Comparison of ENCODE assay signal across 8 cellular contexts in genomic region chr9:113511856-113512761, GRCh38. TPM values are rescaled to one million over a fixed set of nuclear protein-coding genes. Genes with fewer than 3 reads are reported as not detected.
DNase-seq lines count a peak whose midpoint lies in the region; TF ChIP-seq lines count a peak whose summit lies in the region.

No MANE protein-coding gene starts in this region.

- peaks cover 69% of the 10 kb centered on the region for H3K36me3 ChIP-seq in right atrium auricular region

- CTCF ChIA-PET in activated CD4-positive, alpha-beta memory T cell treated with anti-CD3 and anti-CD28 coated beads for 36 hours (lab: Charles Lee), result interaction anchor here (0.9 to 1.8 kb wide), 10 partner anchors 11 to 146 kb away, joined by 3 to 9 read pairs (median 4); partner anchors contain the start of gene ALAD

- H3K4me3 ChIP-seq in right atrium auricular region (no peak overlapping the region), fibroblast of villous mesenchyme (ENCODE audit: low read depth, low read length) (no peak overlapping the region)

- TF ChIP-seq CTCF in right atrium auricular region (IDR thresholded peaks at IDR 0.05) (no peak), fibroblast of villous mesenchyme (IDR thresholded peaks at IDR 0.05; ENCODE audit: insufficient read depth, low read depth, low read length) (no peak)

- peaks cover 52% of the 10 kb centered on the region for H3K4me1 Mint-ChIP-seq in activated CD4-positive, alpha-beta memory T cell treated with anti-CD3 and anti-CD28 coated beads for 36 hours (ENCODE audit: low read depth)

- peak overlapping the region; percentile 61 to 77 for H3K27ac ChIP-seq in right atrium auricular region

- peak overlapping the region; percentile 91 for H3K27ac Mint-ChIP-seq in activated CD4-positive, alpha-beta memory T cell treated with anti-CD3 and anti-CD28 coated beads for 36 hours

- H3K9me3 Mint-ChIP-seq in activated CD4-positive, alpha-beta memory T cell treated with anti-CD3 and anti-CD28 coated beads for 36 hours, result no peaks in the 10 kb centered on the region

- intact Hi-C loops in cardiac septum (cut with DNase I), result no loop called here
- intact Hi-C loops in activated CD4-positive, alpha-beta memory T cell treated with anti-CD3 and anti-CD28 coated beads for 36 hours (cut with micrococcal nuclease), result loop anchor here (1.0 to 10.0 kb wide), 5 partner anchors 8 to 237 kb away; partner anchors contain the start of genes BSPRY, CDC26, PRPF4 and WDR31

- peak overlapping the region; percentile 52 for H3K4me3 Mint-ChIP-seq in activated CD4-positive, alpha-beta memory T cell treated with anti-CD3 and anti-CD28 coated beads for 36 hours

- H3K27me3 ChIP-seq in right atrium auricular region, result no peaks in the 10 kb centered on the region

- DNase-seq in right atrium auricular region (ENCODE audit: low spot score) (no peak), cardiac septum (ENCODE audit: low spot score) (no peak), HT1080 (ENCODE audit: low read depth) (peak; percentile 84), fibroblast of villous mesenchyme (ENCODE audit: low read depth) (peak; percentile 51), NCI-H2227 (lab: John Stamatoyannopoulos, UW; ENCODE audit: unreplicated experiment) (no peak), NCI-H146 treated with DMSO at 0.1 percent for 48 hours (lab: John Stamatoyannopoulos, UW; ENCODE audit: unreplicated experiment) (no peak)
- peak; percentile 89 for DNase-seq in activated CD4-positive, alpha-beta memory T cell treated with anti-CD3 and anti-CD28 coated beads for 36 hours
- peak; percentile 56 for DNase-seq in stimulated activated CD8-positive, alpha-beta memory T cell treated with anti-CD3 and anti-CD28 coated beads, Interleukin-7, amount 100 ng/mL, for 24 hours (ENCODE audit: low read depth)

- H3K9me3 ChIP-seq in right atrium auricular region, result no peaks in the 10 kb centered on the region

- H3K4me1 ChIP-seq in right atrium auricular region, result peaks cover 0 to 66% of the 10 kb centered on the region in 2 donors

- POLR2A ChIA-PET in activated CD4-positive, alpha-beta memory T cell treated with anti-CD3 and anti-CD28 coated beads for 36 hours (lab: Charles Lee), result interaction anchor here (0.7 to 3.2 kb wide), 5 partner anchors 12 to 102 kb away, joined by 3 to 24 read pairs (median 4); partner anchors contain the start of genes C9orf43 and POLE3

- peaks cover 2% of the 10 kb centered on the region for H3K27me3 Mint-ChIP-seq in activated CD4-positive, alpha-beta memory T cell treated with anti-CD3 and anti-CD28 coated beads for 36 hours

- H3K36me3 Mint-ChIP-seq in activated CD4-positive, alpha-beta memory T cell treated with anti-CD3 and anti-CD28 coated beads for 36 hours, result no peaks in the 10 kb centered on the region

RNA-seq across cellular contexts. Expression of gene RGS3, which starts 48.6 kb away (rescaled TPM):
- total RNA-seq in right atrium auricular region (100 to 1,000 TPM; 112 to 184 TPM), cardiac septum (233 TPM), fibroblast of villous mesenchyme (37.1 and 44.8 TPM in 2 replicates)
- 51.4 and 52.0 TPM in 2 replicates for total RNA-seq in HT1080 (2014; rRNA removed; shearing (Covaris generic))
- 54.0 and 54.5 TPM in 2 replicates for polyA plus RNA-seq in HT1080 (2015; cell fraction: cytosol; rRNA removed)
- polyA plus RNA-seq in HT1080 (2015; cell fraction: nucleus; rRNA removed), result 67.7 and 73.3 TPM in 2 replicates
- 10 to 100 TPM; 54.4 to 57.7 TPM for total RNA-seq in activated CD4-positive, alpha-beta memory T cell treated with anti-CD3 and anti-CD28 coated beads for 36 hours

Comparison
In these comparisons a context has a peak if more than half of its experiments do, and no peak if none do; other contexts are left out.
1. DNase-seq: peak in HT1080 (single experiment), activated CD4-positive, alpha-beta memory T cell treated with anti-CD3 and anti-CD28 coated beads for 36 hours (single experiment), fibroblast of villous mesenchyme (single experiment) and stimulated activated CD8-positive, alpha-beta memory T cell treated with anti-CD3 and anti-CD28 coated beads, Interleukin-7, amount 100 ng/mL, for 24 hours (single experiment); none in right atrium auricular region (single experiment), cardiac septum (single experiment), NCI-H2227 (single experiment) and NCI-H146 treated with DMSO at 0.1 percent for 48 hours (single experiment).